Comparison of ENCODE assay signal across 21 cellular contexts in the genomic region with DNA sequence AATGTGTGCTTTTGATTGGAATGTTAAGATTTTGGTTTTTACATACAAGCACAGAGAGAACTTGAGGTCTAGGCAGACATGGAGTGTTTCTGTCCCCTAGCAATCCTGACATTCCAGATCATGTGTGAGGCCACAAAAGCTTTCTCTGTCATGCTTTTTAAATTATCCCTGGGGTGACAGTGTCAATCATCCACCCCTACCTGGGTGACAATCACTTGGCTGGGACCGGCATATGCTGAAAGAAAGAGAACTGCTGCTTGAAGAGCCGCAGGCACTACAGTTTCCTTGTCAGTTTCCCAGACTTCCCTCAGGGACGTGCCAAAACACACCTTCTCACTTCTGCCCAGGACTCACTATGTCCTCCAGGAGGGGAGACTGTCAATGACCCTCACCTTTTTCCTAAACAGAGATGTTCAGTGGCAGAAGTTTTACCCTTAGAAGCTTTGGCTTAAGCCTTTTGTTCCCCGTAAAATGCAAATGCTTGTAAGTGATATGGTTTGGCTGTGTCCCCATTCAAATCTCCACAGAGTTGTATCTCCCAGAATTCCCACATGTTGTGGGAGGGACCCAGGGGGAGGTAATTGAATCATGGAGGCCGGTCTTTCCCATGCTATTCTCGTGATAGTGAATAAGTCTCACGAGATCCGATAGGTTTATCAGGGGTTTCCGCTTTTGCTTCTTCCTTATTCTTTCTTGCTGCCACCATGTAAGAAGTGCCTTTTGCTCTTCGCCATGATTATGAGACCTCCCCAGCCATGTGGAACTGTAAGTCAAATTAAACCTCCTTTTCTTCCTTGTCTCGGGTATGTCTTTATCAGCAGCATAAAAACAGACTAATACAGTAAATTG.
A peak's percentile ranks its signal among the peaks of the same experiment; 100 is the strongest.
DNase-seq lines count a peak whose midpoint lies in the region; ATAC-seq and TF ChIP-seq lines count a peak whose summit lies in the region.
"Had no signal": no experiment of that assay in that cellular context is flagged by ENCODE, and none has a peak within 500 bp of the region (broad histone marks: within the 10 kb centered on the region; RNA-seq: fewer than 3 reads in every experiment).

No MANE protein-coding gene starts in this region.

- TF ChIP-seq CTCF in chondrocyte (IDR thresholded peaks at IDR 0.05) (no peak), nephron (IDR thresholded peaks at IDR 0.05; ENCODE audit: unreplicated experiment in 3 of 3) (no peak)

- H3K4me1 Mint-ChIP-seq in chondrocyte (ENCODE audit: low read depth), result peaks cover 40% of the 10 kb centered on the region
- peaks cover 28% of the 10 kb centered on the region for H3K4me1 Mint-ChIP-seq in nephron
- no peaks in the 10 kb centered on the region for H3K4me1 Mint-ChIP-seq in stimulated activated effector memory CD8-positive, alpha-beta T cell treated with anti-CD3 and anti-CD28 coated beads, Interleukin-12 subunit alpha, Interleukin-12 subunit beta, amount 100 ng/mL, for 72 hours
- H3K4me1 Mint-ChIP-seq: CD4-positive, CD25-positive, alpha-beta regulatory T cell had no signal

- no peak for ATAC-seq in stimulated activated effector memory CD8-positive, alpha-beta T cell treated with anti-CD3 and anti-CD28 coated beads, Interleukin-12 subunit alpha, Interleukin-12 subunit beta, amount 100 ng/mL, for 72 hours

- no peaks in the 10 kb centered on the region for H3K27me3 Mint-ChIP-seq in chondrocyte (ENCODE audit: low read depth)
- no peaks in the 10 kb centered on the region for H3K27me3 Mint-ChIP-seq in nephron (ENCODE audit: low read depth)
- H3K27me3 Mint-ChIP-seq: CD4-positive, CD25-positive, alpha-beta regulatory T cell had no signal

- H3K4me3 Mint-ChIP-seq in chondrocyte (ENCODE audit: unreplicated experiment) (no peak overlapping the region), nephron (no peak overlapping the region)
- H3K4me3 Mint-ChIP-seq in stimulated activated effector memory CD8-positive, alpha-beta T cell treated with anti-CD3 and anti-CD28 coated beads, Interleukin-12 subunit alpha, Interleukin-12 subunit beta, amount 100 ng/mL, for 72 hours, result no peak overlapping the region
- H3K4me3 Mint-ChIP-seq: CD4-positive, CD25-positive, alpha-beta regulatory T cell had no signal

- H3K27ac Mint-ChIP-seq in chondrocyte (ENCODE audit: unreplicated experiment), result peak overlapping the region; percentile 85
- peak overlapping the region in 2 of 3 experiments; percentile 38 to 48 for H3K27ac Mint-ChIP-seq in nephron
- peak overlapping the region; percentile 44 for H3K27ac Mint-ChIP-seq in stimulated activated effector memory CD8-positive, alpha-beta T cell treated with anti-CD3 and anti-CD28 coated beads, Interleukin-12 subunit alpha, Interleukin-12 subunit beta, amount 100 ng/mL, for 72 hours
- H3K27ac Mint-ChIP-seq: CD4-positive, CD25-positive, alpha-beta regulatory T cell had no signal

- H3K36me3 Mint-ChIP-seq in chondrocyte (ENCODE audit: low read depth) (no peaks in the 10 kb centered on the region), nephron (ENCODE audit: low read depth) (peaks cover 15% of the 10 kb centered on the region)
- H3K36me3 Mint-ChIP-seq in stimulated activated effector memory CD8-positive, alpha-beta T cell treated with anti-CD3 and anti-CD28 coated beads, Interleukin-12 subunit alpha, Interleukin-12 subunit beta, amount 100 ng/mL, for 72 hours, result no peaks in the 10 kb centered on the region

- H3K9me3 Mint-ChIP-seq in chondrocyte (ENCODE audit: low read depth) (no peaks in the 10 kb centered on the region), nephron (no peaks in the 10 kb centered on the region)
- H3K9me3 Mint-ChIP-seq in stimulated activated effector memory CD8-positive, alpha-beta T cell treated with anti-CD3 and anti-CD28 coated beads, Interleukin-12 subunit alpha, Interleukin-12 subunit beta, amount 100 ng/mL, for 72 hours, result no peaks in the 10 kb centered on the region

- DNase-seq in NCI-H526 (lab: John Stamatoyannopoulos, UW), result peak; percentile 73 to 81
- no peak for DNase-seq in chondrocyte (ENCODE audit: low spot score)
- no peak for DNase-seq in stimulated activated effector memory CD8-positive, alpha-beta T cell treated with anti-CD3 and anti-CD28 coated beads, Interleukin-12 subunit alpha, Interleukin-12 subunit beta, amount 100 ng/mL, for 72 hours (ENCODE audit: low spot score in 2 of 2)
- DNase-seq in NCI-H146 treated with DMSO at 0.1 percent for 48 hours (lab: John Stamatoyannopoulos, UW; ENCODE audit: unreplicated experiment), result no peak
- no peak for DNase-seq in AG08396 (ENCODE audit: low spot score)
- DNase-seq in hypothalamus (lab: John Stamatoyannopoulos, UW), result no peak
- DNase-seq in AG20443 (ENCODE audit: low spot score), result no peak
- DNase-seq: ACHN; CD4-positive, CD25-positive, alpha-beta regulatory T cell; DMS153; DND-41; H7; MM.1S; NCI-H1417 treated with DMSO at 0.1 percent for 48 hours; NCI-H187 treated with DMSO at 0.1 percent for 48 hours; NCI-H2171 treated with DMSO at 0.1 percent for 48 hours; NCI-H345; NCI-H510A treated with DMSO at 0.1 percent for 48 hours; NCI-H774; SK-N-SH had no signal

Comparison
In these comparisons a context has a peak if more than half of its experiments do, and no peak if none do; other contexts are left out.
1. DNase-seq: peak in NCI-H526 (2 of 2); none in chondrocyte (single experiment), stimulated activated effector memory CD8-positive, alpha-beta T cell treated with anti-CD3 and anti-CD28 coated beads, Interleukin-12 subunit alpha, Interleukin-12 subunit beta, amount 100 ng/mL, for 72 hours (0 of 2), NCI-H146 treated with DMSO at 0.1 percent for 48 hours (single experiment), AG08396 (single experiment), hypothalamus (0 of 51) and AG20443 (single experiment).
2. Peak in every context shown above with its lines, with median percentiles within 50 percentile points of each other: H3K27ac Mint-ChIP-seq.